In the genomic region with DNA sequence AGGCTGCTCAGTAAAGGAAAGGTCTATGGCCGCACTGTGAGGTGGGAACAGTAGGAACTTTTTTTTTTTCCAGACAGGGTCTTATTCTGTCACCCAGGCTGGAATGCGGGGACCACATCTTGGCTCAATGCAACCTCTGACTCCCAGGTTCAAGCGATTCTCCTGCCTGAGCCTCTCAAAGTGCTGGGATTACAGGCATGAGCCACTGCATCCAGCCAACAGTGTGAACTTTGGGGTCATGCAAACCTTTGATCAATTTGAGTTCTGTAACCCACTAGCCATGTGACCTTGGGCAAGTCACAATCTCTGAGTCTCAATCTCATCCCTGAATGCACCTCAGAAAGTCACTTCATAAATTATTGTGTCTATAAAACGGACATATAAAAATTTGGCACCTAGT, we compare ENCODE assay signal across 18 cellular contexts.
A peak's percentile ranks its signal among the peaks of the same experiment; 100 is the strongest.
DNase-seq lines count a peak whose midpoint lies in the region; ATAC-seq and TF ChIP-seq lines count a peak whose summit lies in the region.
"Had no signal": no experiment of that assay in that cellular context is flagged by ENCODE, and none has a peak within 500 bp of the region (broad histone marks: within the 10 kb centered on the region; RNA-seq: fewer than 3 reads in every experiment).

No MANE protein-coding gene starts in this region.

- H3K9me3 ChIP-seq in upper lobe of left lung = no peaks in the 10 kb centered on the region
- H3K9me3 ChIP-seq: BE2C had no signal

- no peaks in the 10 kb centered on the region for H3K27me3 Mint-ChIP-seq in nephron (ENCODE audit: low read depth)

- H3K36me3 ChIP-seq in upper lobe of left lung = no peaks in the 10 kb centered on the region
- H3K36me3 ChIP-seq: BE2C had no signal

- TF ChIP-seq CTCF in 22Rv1 (IDR thresholded peaks at IDR 0.05) (no peak), VCaP (conservative IDR thresholded peaks at IDR 0.05) (no peak), nephron (IDR thresholded peaks at IDR 0.05; ENCODE audit: unreplicated experiment in 3 of 3) (no peak), upper lobe of left lung (IDR thresholded peaks at IDR 0.05) (no peak)

- ATAC-seq in left lobe of liver (peak; percentile 53), upper lobe of left lung (ENCODE audit: low FRiP score in 2 of 2) (no peak)
- ATAC-seq: GM23338 had no signal

- 0 out of 2 replicates have a peak overlapping the region, but pooled peaks have one; percentile 35 for H3K27ac ChIP-seq in 22Rv1
- peak overlapping the region; percentile 36; the same call in 1 of the 2 replicates for H3K27ac ChIP-seq in VCaP
- no peak overlapping the region for H3K27ac ChIP-seq in upper lobe of left lung

- TF ChIP-seq EP300 in upper lobe of left lung (IDR thresholded peaks at IDR 0.05) = no peak

- no peak for TF ChIP-seq POLR2A in upper lobe of left lung (IDR thresholded peaks at IDR 0.05)

- H3K4me1 ChIP-seq in upper lobe of left lung = no peaks in the 10 kb centered on the region
- H3K4me1 ChIP-seq: BE2C had no signal

- no peak overlapping the region for H3K4me3 ChIP-seq in upper lobe of left lung
- H3K4me3 ChIP-seq: GM23338 had no signal

- no peak for DNase-seq in left lobe of liver (ENCODE audit: low spot score)
- no peak for DNase-seq in NCI-H2107 (lab: John Stamatoyannopoulos, UW)
- DNase-seq in upper lobe of left lung = no peak
- no peak for DNase-seq in middle frontal gyrus (ENCODE audit: extremely low spot score, low spot score)
- DNase-seq in stimulated activated CD4-positive, alpha-beta T cell treated with anti-CD3 and anti-CD28 coated beads, Interleukin-2, amount 100 ng/mL, for 24 hours = no peak
- DNase-seq: ACHN; BE2C; CD4-positive, CD25-positive, alpha-beta regulatory T cell; CD8-positive, alpha-beta memory T cell; DMS153; DMS79; GDM1; HCEC 1CT had no signal

- 71 to 84% methylated on average over 4 of the region's 4 CpGs for WGBS in upper lobe of left lung, 2 donors

- peak overlapping the region in 2 of 3 experiments; percentile 53 to 94 for H3K27ac Mint-ChIP-seq in nephron
- H3K27ac Mint-ChIP-seq: CD4-positive, CD25-positive, alpha-beta regulatory T cell; CD8-positive, alpha-beta memory T cell; GM23338; IgD-negative memory B cell had no signal

- H3K4me3 Mint-ChIP-seq in nephron = no peak overlapping the region
- H3K4me3 Mint-ChIP-seq: CD4-positive, CD25-positive, alpha-beta regulatory T cell; CD8-positive, alpha-beta memory T cell; GM23338; IgD-negative memory B cell had no signal

- H3K27me3 ChIP-seq in upper lobe of left lung = no peaks in the 10 kb centered on the region
- H3K27me3 ChIP-seq: BE2C had no signal

- no peaks in the 10 kb centered on the region for H3K36me3 Mint-ChIP-seq in nephron (ENCODE audit: low read depth)
- H3K36me3 Mint-ChIP-seq: CD4-positive, CD25-positive, alpha-beta regulatory T cell; CD8-positive, alpha-beta memory T cell; IgD-negative memory B cell had no signal

- H3K4me1 Mint-ChIP-seq in nephron = peaks cover 8% of the 10 kb centered on the region
- H3K4me1 Mint-ChIP-seq: CD4-positive, CD25-positive, alpha-beta regulatory T cell; CD8-positive, alpha-beta memory T cell had no signal

- H3K9me3 Mint-ChIP-seq in nephron = no peaks in the 10 kb centered on the region
- H3K9me3 Mint-ChIP-seq: GM23338 had no signal

Comparison
In these comparisons a context has a peak if more than half of its experiments do, and no peak if none do; other contexts are left out.
1. H3K27ac ChIP-seq: peak in 22Rv1 (single experiment) and VCaP (single experiment); none in upper lobe of left lung (0 of 4).